Comparison of ENCODE assay signal across 32 cellular contexts in genomic region chr1:194731025-194731424, GRCh38.
"Had no signal": no experiment of that assay in that cellular context is flagged by ENCODE, and none has a peak within 500 bp of the region (broad histone marks: within the 10 kb centered on the region; RNA-seq: fewer than 3 reads in every experiment).

No MANE protein-coding gene starts in this region.

- H3K4me1 ChIP-seq: ascending aorta had no signal

- DNase-seq: activated B cell treated with CpG ODN at 0.5 μM for 24 hours; activated CD4-positive, alpha-beta memory T cell treated with anti-CD3 and anti-CD28 coated beads for 36 hours; activated CD4-positive, alpha-beta T cell treated with anti-CD3 and anti-CD28 coated beads for 4 hours; activated CD4-positive, alpha-beta T cell treated with anti-CD3 and anti-CD28 coated beads, Interleukin-2, amount 50 U/mL, for 1 hour; activated CD4-positive, CD25-positive, alpha-beta regulatory T cell treated with anti-CD3 and anti-CD28 coated beads, Interleukin-2, amount 50 U/mL, for 72 hours; activated CD8-positive, alpha-beta memory T cell treated with anti-CD3 and anti-CD28 coated beads, Interleukin-2, amount 50 U/mL, for 48 hours; activated effector memory CD4-positive, alpha-beta T cell treated with anti-CD3 and anti-CD28 coated beads, Interleukin-2, amount 50 U/mL, for 16 hours; activated naive CD4-positive, alpha-beta T cell; activated naive CD8-positive, alpha-beta T cell treated with anti-CD3 and anti-CD28 coated beads, Interleukin-2, amount 10 ng/mL, durations not matched to agents 7 days and 5 days; activated T-cell treated with anti-CD3 and anti-CD28 coated beads, Interleukin-2, amount 50 U/mL, for 72 hours; amygdala; caudate nucleus; cerebellar nuclear complex; Karpas-422; KBM-7; MG63; NCI-H1048; NCI-H1436 treated with DMSO at 0.1 percent for 48 hours; NCI-H1694 treated with DMSO at 0.1 percent for 48 hours; NCI-H2029; NCI-H2171 treated with DMSO at 0.1 percent for 48 hours; NCI-H2227 treated with DMSO at 0.1 percent for 48 hours; NCI-H446; NCI-H524; NK-92 treated with Interleukin-12 subunit alpha and Interleukin-12 subunit beta, amount 100 ng/mL, for 24 hours; PC-9; SHP77; SJCRH30 had no signal

- H3K9me3 ChIP-seq: ascending aorta, MG63, SJCRH30 had no signal

- H3K4me3 ChIP-seq: ascending aorta, MG63, PC-9, SJCRH30, SK-N-MC had no signal

- ATAC-seq: activated T-cell treated with anti-CD3 and anti-CD28 coated beads, Interleukin-2, amount 50 U/mL, for 72 hours; activated T-helper 17 cell treated with anti-CD3 and anti-CD28 coated beads, Interleukin-2, amount 50 U/mL, for 72 hours had no signal

- H3K36me3 ChIP-seq: ascending aorta, MG63, SJCRH30 had no signal

- H3K27ac ChIP-seq: ascending aorta, PC-9, SJCRH30, SK-N-MC, VCaP had no signal

- H3K4me2 ChIP-seq: PC-9 had no signal

- H3K27me3 ChIP-seq: ascending aorta, MG63, SJCRH30 had no signal
